Comparison of ENCODE assay signal across 8 cellular contexts in the genomic region with DNA sequence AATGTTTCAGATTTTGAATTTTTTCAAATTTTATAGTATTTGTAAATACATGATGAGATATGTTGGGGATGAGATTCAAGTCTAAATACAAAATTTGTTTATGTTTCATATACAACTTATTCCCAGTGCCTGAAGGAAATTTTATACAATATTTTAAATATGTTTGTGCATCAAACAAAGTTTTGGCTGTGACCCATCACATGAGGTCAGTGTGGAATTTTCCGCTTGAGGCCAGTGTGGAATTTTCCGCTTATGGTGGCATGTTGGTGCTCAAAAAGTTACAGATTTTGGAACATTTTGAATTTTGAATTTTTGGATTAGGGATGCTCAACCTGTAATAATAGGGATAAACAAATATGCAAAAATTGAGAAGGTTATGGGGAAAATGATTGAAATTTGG.
"Had no signal": no experiment of that assay in that cellular context is flagged by ENCODE, and none has a peak within 500 bp of the region (broad histone marks: within the 10 kb centered on the region; RNA-seq: fewer than 3 reads in every experiment).

No MANE protein-coding gene starts in this region.

- FAIRE-seq: G401.6, GM12878, GM12891, GM12892, GM18507, GM19239 had no signal

- DNase-seq: GDM1, GF-D8 had no signal

- H3K4me3 ChIP-seq: GM12878 had no signal
